Comparison of ENCODE assay signal across 8 cellular contexts in the genomic region with DNA sequence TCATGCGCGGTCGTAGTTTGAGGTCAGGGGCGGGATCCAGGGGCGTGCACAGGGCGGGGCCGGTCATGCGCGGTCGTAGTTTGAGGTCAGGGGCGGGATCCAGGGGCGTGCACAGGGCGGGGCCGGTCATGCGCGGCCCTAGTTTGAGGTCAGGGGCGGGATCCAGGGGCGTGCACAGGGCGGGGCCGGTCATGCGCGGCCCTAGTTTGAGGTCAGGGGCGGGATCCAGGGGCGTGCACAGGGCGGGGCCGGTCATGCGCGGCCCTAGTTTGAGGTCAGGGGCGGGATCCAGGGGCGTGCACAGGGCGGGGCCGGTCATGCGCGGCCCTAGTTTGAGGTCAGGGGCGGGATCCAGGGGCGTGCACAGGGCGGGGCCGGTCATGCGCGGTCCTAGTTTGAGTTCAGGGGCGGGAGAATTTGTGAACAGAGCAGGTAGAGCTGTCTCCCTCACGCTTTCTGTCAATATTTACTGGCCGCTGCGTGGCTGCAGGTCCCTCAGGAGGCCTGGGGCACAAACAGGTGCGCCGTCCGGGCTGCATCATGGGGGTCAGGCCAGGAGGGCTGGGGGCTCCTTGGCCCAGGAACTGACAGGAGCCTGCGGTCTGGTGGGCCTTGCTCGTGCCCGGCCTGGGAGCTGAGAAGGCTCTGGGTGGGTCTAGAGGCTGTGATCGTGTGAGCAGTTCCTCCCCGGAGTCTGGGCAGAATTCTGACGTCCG. TPM values are rescaled to one million over a fixed set of nuclear protein-coding genes. Genes with fewer than 3 reads are reported as not detected.
DNase-seq lines count a peak whose midpoint lies in the region; ATAC-seq and TF ChIP-seq lines count a peak whose summit lies in the region.
"Not testable (repeated sequence)": the region's sequence is repeated elsewhere in the genome, so short reads cannot be mapped to it uniquely, and the experiment has no call there.
"Had no signal": no experiment of that assay in that cellular context is flagged by ENCODE, and none has a peak within 500 bp of the region (broad histone marks: within the 10 kb centered on the region; RNA-seq: fewer than 3 reads in every experiment).

No MANE protein-coding gene starts in this region.

- not testable (repeated sequence) for H3K79me2 ChIP-seq in smooth muscle cell (ENCODE audit: low read depth)

- peaks cover 12% of the 10 kb centered on the region for H3K4me1 Mint-ChIP-seq in activated T-cell treated with anti-CD3 and anti-CD28 coated beads, Interleukin-2, amount 50 U/mL, for 24 hours (ENCODE audit: low read depth)
- not testable (repeated sequence) for H3K4me1 Mint-ChIP-seq in central memory CD8-positive, alpha-beta T cell
- peaks cover 0 to 23% (median 13%) of the 10 kb centered on the region in 7 donors for H3K4me1 Mint-ChIP-seq in naive thymus-derived CD4-positive, alpha-beta T cell

- not testable (repeated sequence) for H3K36me3 Mint-ChIP-seq in activated T-cell treated with anti-CD3 and anti-CD28 coated beads, Interleukin-2, amount 50 U/mL, for 24 hours (ENCODE audit: low read depth); naive thymus-derived CD4-positive, alpha-beta T cell
- peaks cover 18% of the 10 kb centered on the region for H3K36me3 Mint-ChIP-seq in central memory CD8-positive, alpha-beta T cell (ENCODE audit: insufficient read depth)

- H4K20me1 ChIP-seq in smooth muscle cell (ENCODE audit: low read depth): not testable (repeated sequence)

- not testable (repeated sequence) for H3K9me3 Mint-ChIP-seq in activated T-cell treated with anti-CD3 and anti-CD28 coated beads, Interleukin-2, amount 50 U/mL, for 24 hours; central memory CD8-positive, alpha-beta T cell; naive thymus-derived CD4-positive, alpha-beta T cell

- CTCF ChIA-PET in RWPE1 (lab: Yijun Ruan, JAX): not testable (repeated sequence)
- CTCF ChIA-PET in naive thymus-derived CD4-positive, alpha-beta T cell (lab: Charles Lee): interaction anchor here (1.2 kb wide), 1 partner anchor 15 kb away, joined by 3 read pairs; no protein-coding TSS in a partner anchor

- H3K27me3 ChIP-seq in right atrium auricular region; naive thymus-derived CD4-positive, alpha-beta T cell (ENCODE audit: control insufficient read depth in 2 of 2, insufficient read depth in 2 of 2, low read length in 2 of 2); smooth muscle cell (ENCODE audit: low read depth): not testable (repeated sequence)

- not testable (repeated sequence) for TF ChIP-seq CTCF in RWPE1 (conservative IDR thresholded peaks at IDR 0.05; ENCODE audit: low read depth); right atrium auricular region (IDR thresholded peaks at IDR 0.05); smooth muscle cell (IDR thresholded peaks at IDR 0.05; ENCODE audit: borderline replicate concordance, insufficient read depth, poor library complexity, severe bottlenecking)

- peak overlapping the region; percentile 61 for H3K4me3 Mint-ChIP-seq in activated T-cell treated with anti-CD3 and anti-CD28 coated beads, Interleukin-2, amount 50 U/mL, for 24 hours
- peak overlapping the region; percentile 37 for H3K4me3 Mint-ChIP-seq in central memory CD8-positive, alpha-beta T cell
- H3K4me3 Mint-ChIP-seq in naive thymus-derived CD4-positive, alpha-beta T cell: peak overlapping the region; percentile 33 to 80 (median 70)

- not testable (repeated sequence) for H3K36me3 ChIP-seq in right atrium auricular region; naive thymus-derived CD4-positive, alpha-beta T cell (ENCODE audit: control insufficient read depth in 2 of 3, insufficient read depth in 3 of 3, low read length in 3 of 3); smooth muscle cell (ENCODE audit: low read depth)

- H3K4me3 ChIP-seq in right atrium auricular region (peak overlapping the region; percentile 24 to 36), smooth muscle cell (peak overlapping the region; percentile 40)
- peak overlapping the region; percentile 73 for H3K4me3 ChIP-seq in naive thymus-derived CD4-positive, alpha-beta T cell (ENCODE audit: low read length)

- H3F3A ChIP-seq in smooth muscle cell (ENCODE audit: low read depth): not testable (repeated sequence)

- H3K9ac ChIP-seq in smooth muscle cell (ENCODE audit: low read depth): not testable (repeated sequence)

- DNase-seq in HK-2 (ENCODE audit: unreplicated experiment): peak; percentile 8
- not testable (repeated sequence) for DNase-seq in RWPE1 (ENCODE audit: low spot score); right atrium auricular region (ENCODE audit: low spot score); smooth muscle cell (lab: John Stamatoyannopoulos, UW; ENCODE audit: unreplicated experiment)
- DNase-seq in activated T-cell treated with anti-CD3 and anti-CD28 coated beads, Interleukin-2, amount 50 U/mL, for 24 hours: peak; percentile 64
- peak in 1 of 2 donors; percentile 22 for DNase-seq in central memory CD8-positive, alpha-beta T cell (ENCODE audit: low spot score in 2 of 2)
- peak; percentile 29 to 66 (median 49) for DNase-seq in naive thymus-derived CD4-positive, alpha-beta T cell

- H3K27ac ChIP-seq in RWPE1 (peak overlapping the region; percentile 87), right atrium auricular region (peak overlapping the region; percentile 82 to 87)
- peak overlapping the region; percentile 63 for H3K27ac ChIP-seq in naive thymus-derived CD4-positive, alpha-beta T cell (ENCODE audit: low read depth, low read length)
- not testable (repeated sequence) for H3K27ac ChIP-seq in smooth muscle cell (ENCODE audit: low read depth)

- 54% methylated on average over 19 of the region's 54 CpGs for WGBS in smooth muscle cell (ENCODE audit: low lambda C conversion rate)

- H3K27me3 Mint-ChIP-seq in activated T-cell treated with anti-CD3 and anti-CD28 coated beads, Interleukin-2, amount 50 U/mL, for 24 hours: peaks cover 20% of the 10 kb centered on the region
- H3K27me3 Mint-ChIP-seq in central memory CD8-positive, alpha-beta T cell: not testable (repeated sequence)
- H3K27me3 Mint-ChIP-seq in naive thymus-derived CD4-positive, alpha-beta T cell: peaks cover 0 to 16% (median 7%) of the 10 kb centered on the region in 5 donors

- not testable (repeated sequence) for H2AFZ ChIP-seq in smooth muscle cell (ENCODE audit: low read depth)

- peaks cover 0 to 26% of the 10 kb centered on the region in 2 donors for H3K4me1 ChIP-seq in right atrium auricular region
- H3K4me1 ChIP-seq in naive thymus-derived CD4-positive, alpha-beta T cell (ENCODE audit: control insufficient read depth in 2 of 2, insufficient read depth in 2 of 2, low read length in 2 of 2): peaks cover 3 to 20% of the 10 kb centered on the region in 2 donors
- not testable (repeated sequence) for H3K4me1 ChIP-seq in smooth muscle cell (ENCODE audit: low read depth)

- not testable (repeated sequence) for H3K9me3 ChIP-seq in right atrium auricular region; naive thymus-derived CD4-positive, alpha-beta T cell (ENCODE audit: control insufficient read depth in 2 of 3, low read length in 3 of 3); smooth muscle cell (replicated peaks; ENCODE audit: low read depth)

- H3K4me2 ChIP-seq in smooth muscle cell: peak overlapping the region; percentile 84

- not testable (repeated sequence) for ATAC-seq in central memory CD8-positive, alpha-beta T cell (replicated peaks; ENCODE audit: extremely low read depth, poor library complexity, severe bottlenecking); naive thymus-derived CD4-positive, alpha-beta T cell

- intact Hi-C loops in naive thymus-derived CD4-positive, alpha-beta T cell (cut with micrococcal nuclease): not testable (repeated sequence)

- POLR2A ChIA-PET in RWPE1 (lab: Yijun Ruan, JAX; ENCODE audit: low non-redundant PET): not testable (repeated sequence)
- POLR2A ChIA-PET in naive thymus-derived CD4-positive, alpha-beta T cell (lab: Charles Lee): interaction anchor here (0.9 kb wide), 1 partner anchor 93 kb away, joined by 3 read pairs; no protein-coding TSS in a partner anchor

- H3K27ac Mint-ChIP-seq in activated T-cell treated with anti-CD3 and anti-CD28 coated beads, Interleukin-2, amount 50 U/mL, for 24 hours: peak overlapping the region; percentile 80
- H3K27ac Mint-ChIP-seq in central memory CD8-positive, alpha-beta T cell (ENCODE audit: low read depth): peak overlapping the region; percentile 22
- H3K27ac Mint-ChIP-seq in naive thymus-derived CD4-positive, alpha-beta T cell: peak overlapping the region; percentile 34 to 92 (median 67)

RNA-seq across cellular contexts. Expression of a gene that starts 32.8 kb away (rescaled TPM):
- total RNA-seq in right atrium auricular region (1 to 10 TPM; 5.2 to 6.0 TPM), smooth muscle cell (0.22 and 4.1 TPM in 2 replicates)
- total RNA-seq in naive thymus-derived CD4-positive, alpha-beta T cell: 1 to 10 TPM in 4 of 5 experiments, under 1 TPM in 1; 0.62 to 3.3 (median 1.6) TPM
- polyA plus RNA-seq in naive thymus-derived CD4-positive, alpha-beta T cell: under 1 TPM in 1 of 2 donors, not detected in 1; 0.08 TPM
- polyA plus RNA-seq in smooth muscle cell: 1.4 and 2.1 TPM in 2 replicates

RNA-seq across cellular contexts. Expression of a gene that starts 59.2 kb away (rescaled TPM):
- total RNA-seq in right atrium auricular region: not detected
- not detected for total RNA-seq in naive thymus-derived CD4-positive, alpha-beta T cell
- not detected for polyA plus RNA-seq in naive thymus-derived CD4-positive, alpha-beta T cell
- total RNA-seq in smooth muscle cell: not detected in 2 replicates
- polyA plus RNA-seq in smooth muscle cell: not detected in 2 replicates
- total RNA-seq: HT1080 had no signal

Comparison
In these comparisons a context has a peak if more than half of its experiments do, and no peak if none do; other contexts are left out.
1. H3K27ac Mint-ChIP-seq: peak in every context shown above with its lines; median percentile 80 in activated T-cell treated with anti-CD3 and anti-CD28 coated beads, Interleukin-2, amount 50 U/mL, for 24 hours; 67 in naive thymus-derived CD4-positive, alpha-beta T cell; 22 in central memory CD8-positive, alpha-beta T cell.